In genomic region chr1:241736387-241736786, GRCh38 we compare ENCODE assay signal across 1 cellular context.
TF ChIP-seq lines count a peak whose summit lies in the region.

No MANE protein-coding gene starts in this region.

TF ChIP-seq in GM23338, 12 proteins besides CTCF, POLR2A, EP300 and RAD21 (continued from another document):
- TF ChIP-seq POLR2AphosphoS5 (IDR thresholded peaks at IDR 0.05; ENCODE audit: low read depth) = no peak
- no peak for TF ChIP-seq ZNF462 (CRISPR knock-in tag; IDR thresholded peaks at IDR 0.05)
- no peak for TF ChIP-seq REST (IDR thresholded peaks at IDR 0.05; ENCODE audit: unreplicated experiment)
- TF ChIP-seq ZNF114 (CRISPR knock-in tag; IDR thresholded peaks at IDR 0.05) = no peak
